26 cellular contexts compared by ENCODE assay signal in the genomic region with DNA sequence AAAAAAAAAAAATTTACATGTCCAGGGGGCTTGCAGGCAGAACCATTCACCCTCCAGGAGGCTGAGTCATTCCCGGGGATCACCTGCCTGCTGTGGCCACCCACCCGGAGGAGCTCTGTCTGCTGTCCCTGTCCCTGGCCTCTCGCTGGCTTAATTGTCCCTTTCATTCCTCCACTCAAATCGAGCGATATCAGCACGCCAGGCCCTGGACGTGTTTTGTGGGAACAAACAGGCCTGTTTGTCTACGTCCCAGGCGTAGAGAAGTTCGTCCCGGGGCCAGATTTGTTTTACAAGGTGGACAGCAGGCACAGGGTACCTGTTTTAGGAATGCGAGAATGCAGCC. TPM values are rescaled to one million over a fixed set of nuclear protein-coding genes. Genes with fewer than 3 reads are reported as not detected.
DNase-seq lines count a peak whose midpoint lies in the region; ATAC-seq and TF ChIP-seq lines count a peak whose summit lies in the region.
"Had no signal": no experiment of that assay in that cellular context is flagged by ENCODE, and none has a peak within 500 bp of the region (broad histone marks: within the 10 kb centered on the region; RNA-seq: fewer than 3 reads in every experiment).

No MANE protein-coding gene starts in this region.

- intact Hi-C loops in dorsolateral prefrontal cortex (cut with DNase I), result loop anchor here in 1 of 2 donors (5.0 kb wide), 1 partner anchor 56 kb away; no protein-coding TSS in a partner anchor

- no peak overlapping the region for H3K4me3 ChIP-seq in dorsolateral prefrontal cortex
- H3K4me3 ChIP-seq: colonic mucosa, gastrocnemius medialis, GM23248, left lung, SK-N-MC, vagina had no signal

- H3K27me3 Mint-ChIP-seq in neural crest cell (ENCODE audit: low read depth), result peaks cover 20% of the 10 kb centered on the region

- DNase-seq in ELF-1 (ENCODE audit: low read depth, low spot score), result peak; percentile 85
- DNase-seq in neural crest cell (ENCODE audit: low read depth, low spot score), result no peak
- DNase-seq in HuH-7.5 (ENCODE audit: low spot score), result no peak
- no peak for DNase-seq in dorsolateral prefrontal cortex
- DNase-seq: activated CD4-positive, CD25-positive, alpha-beta regulatory T cell; activated CD8-positive, alpha-beta T cell treated with anti-CD3 and anti-CD28 coated beads, Interleukin-2, amount 10 ng/mL, durations not matched to agents 7 days and 5 days; activated T-cell treated with anti-CD3 and anti-CD28 coated beads, Interleukin-2, amount 50 U/mL, for 48 hours; CD8-positive, alpha-beta T cell; colonic mucosa; gastrocnemius medialis; GM23248; left lung; MM.1S; NCI-H146; NCI-H748 treated with DMSO at 0.1 percent for 48 hours; PC-3; stimulated activated naive CD8-positive, alpha-beta T cell treated with anti-CD3 and anti-CD28 coated beads, Interleukin-15, amount 100 ng/mL, for 72 hours had no signal

- H3K27me3 ChIP-seq in dorsolateral prefrontal cortex, result peaks cover 0 to 6% (median 0%) of the 10 kb centered on the region in 45 donors
- H3K27me3 ChIP-seq: gastrocnemius medialis, vagina had no signal

- ATAC-seq in HG03025 (IDR thresholded peaks at IDR 0.05; ENCODE audit: low FRiP score, unreplicated experiment), result no peak
- ATAC-seq: activated CD8-positive, alpha-beta T cell treated with anti-CD3 and anti-CD28 coated beads, Interleukin-2, amount 10 ng/mL, durations not matched to agents 7 days and 5 days; activated naive CD4-positive, alpha-beta T cell treated with anti-CD3 and anti-CD28 coated beads, Interleukin-2, amount 50 U/mL, for 72 hours; CD8-positive, alpha-beta T cell; gastrocnemius medialis; PC-3; stimulated activated naive CD8-positive, alpha-beta T cell treated with anti-CD3 and anti-CD28 coated beads, Interleukin-15, amount 100 ng/mL, for 72 hours had no signal

- no peak overlapping the region for H3K4me3 Mint-ChIP-seq in neural crest cell
- H3K4me3 Mint-ChIP-seq: activated CD8-positive, alpha-beta T cell treated with anti-CD3 and anti-CD28 coated beads, Interleukin-2, amount 10 ng/mL, durations not matched to agents 7 days and 5 days; CD8-positive, alpha-beta T cell; IgD-negative memory B cell; stimulated activated naive CD8-positive, alpha-beta T cell treated with anti-CD3 and anti-CD28 coated beads, Interleukin-15, amount 100 ng/mL, for 72 hours; T-helper 2 cell treated with Interferon-gamma antibody and Interleukin-4, amounts not matched to agents 5 μg/mL and 100 μg/mL, for 36 hours had no signal

- H3K27ac ChIP-seq in VCaP (peak overlapping the region; percentile 72), dorsolateral prefrontal cortex (no peak overlapping the region)
- H3K27ac ChIP-seq: colonic mucosa, GM23248, left lung, SK-N-MC had no signal

- H3K9me3 Mint-ChIP-seq in neural crest cell, result no peaks in the 10 kb centered on the region
- H3K9me3 Mint-ChIP-seq: activated naive CD4-positive, alpha-beta T cell treated with anti-CD3 and anti-CD28 coated beads, Interleukin-2, amount 50 U/mL, for 72 hours; CD8-positive, alpha-beta T cell; IgD-negative memory B cell; stimulated activated naive CD8-positive, alpha-beta T cell treated with anti-CD3 and anti-CD28 coated beads, Interleukin-15, amount 100 ng/mL, for 72 hours; T-helper 2 cell treated with Interferon-gamma antibody and Interleukin-4, amounts not matched to agents 5 μg/mL and 100 μg/mL, for 36 hours had no signal

- H3K36me3 Mint-ChIP-seq in neural crest cell (ENCODE audit: low read depth), result no peaks in the 10 kb centered on the region
- H3K36me3 Mint-ChIP-seq: activated naive CD4-positive, alpha-beta T cell treated with anti-CD3 and anti-CD28 coated beads, Interleukin-2, amount 50 U/mL, for 72 hours; CD8-positive, alpha-beta T cell; IgD-negative memory B cell had no signal

- TF ChIP-seq CTCF in VCaP (conservative IDR thresholded peaks at IDR 0.05), result no peak
- no peak for TF ChIP-seq CTCF in neural crest cell (conservative IDR thresholded peaks at IDR 0.05)
- no peak for TF ChIP-seq CTCF in dorsolateral prefrontal cortex (IDR thresholded peaks at IDR 0.05 in 54 of 56, conservative IDR thresholded peaks at IDR 0.05 in 2 of 56; ENCODE audit: low read depth in 1 of 56, partially characterized antibody in 56 of 56)

- H3K4me1 Mint-ChIP-seq in neural crest cell, result peaks cover 4% of the 10 kb centered on the region

- peak overlapping the region; percentile 40 for H3K27ac Mint-ChIP-seq in neural crest cell (ENCODE audit: unreplicated experiment)
- H3K27ac Mint-ChIP-seq: activated CD8-positive, alpha-beta T cell treated with anti-CD3 and anti-CD28 coated beads, Interleukin-2, amount 10 ng/mL, durations not matched to agents 7 days and 5 days; CD8-positive, alpha-beta T cell; IgD-negative memory B cell; stimulated activated naive CD8-positive, alpha-beta T cell treated with anti-CD3 and anti-CD28 coated beads, Interleukin-15, amount 100 ng/mL, for 72 hours; T-helper 2 cell treated with Interferon-gamma antibody and Interleukin-4, amounts not matched to agents 5 μg/mL and 100 μg/mL, for 36 hours had no signal

RNA-seq across cellular contexts. Expression of a gene that starts 21.2 kb away (rescaled TPM):
- total RNA-seq in neural crest cell, result not detected in 2 replicates
- 1 to 10 TPM in 61 of 120 experiments, under 1 TPM in 35, not detected in 24; 0.38 to 4.8 (median 1.2) TPM for total RNA-seq in dorsolateral prefrontal cortex
- total RNA-seq: activated CD8-positive, alpha-beta T cell treated with anti-CD3 and anti-CD28 coated beads, Interleukin-2, amount 10 ng/mL, durations not matched to agents 7 days and 5 days; activated naive CD4-positive, alpha-beta T cell treated with anti-CD3 and anti-CD28 coated beads, Interleukin-2, amount 50 U/mL, for 72 hours; CD8-positive, alpha-beta T cell; Daoy; gastrocnemius medialis; GM23248; omental fat pad had no signal

RNA-seq across cellular contexts. Expression of a gene that starts 33.4 kb away (rescaled TPM):
- total RNA-seq in neural crest cell (not detected in 2 replicates), dorsolateral prefrontal cortex (not detected)
- total RNA-seq: activated CD8-positive, alpha-beta T cell treated with anti-CD3 and anti-CD28 coated beads, Interleukin-2, amount 10 ng/mL, durations not matched to agents 7 days and 5 days; activated naive CD4-positive, alpha-beta T cell treated with anti-CD3 and anti-CD28 coated beads, Interleukin-2, amount 50 U/mL, for 72 hours; CD8-positive, alpha-beta T cell; Daoy; gastrocnemius medialis; GM23248; left lung; omental fat pad; PC-3 had no signal

RNA-seq across cellular contexts. Expression of a gene that starts 41.7 kb away (rescaled TPM):
- total RNA-seq in neural crest cell (5.9 and 6.1 TPM in 2 replicates), dorsolateral prefrontal cortex (1 to 10 TPM in 13 of 120 experiments, under 1 TPM in 18, not detected in 89; 0.25 to 2.6 (median 0.96) TPM)
- total RNA-seq: Daoy, GM23248 had no signal

RNA-seq across cellular contexts. Expression of a gene that starts 45.8 kb away (rescaled TPM):
- total RNA-seq in neural crest cell (1,772 and 1,774 TPM in 2 replicates), dorsolateral prefrontal cortex (100 to 1,000 TPM; 354 to 681 (median 462) TPM)

RNA-seq across cellular contexts. Expression of a gene that starts 46.2 kb away (rescaled TPM):
- total RNA-seq in neural crest cell (48.5 and 50.3 TPM in 2 replicates), dorsolateral prefrontal cortex (10 to 100 TPM; 40.7 to 88.8 (median 62.5) TPM)
